16 cellular contexts compared by ENCODE assay signal in genomic region chr7:69439040-69439439, GRCh38.
DNase-seq lines count a peak whose midpoint lies in the region; ATAC-seq and TF ChIP-seq lines count a peak whose summit lies in the region.
"Had no signal": no experiment of that assay in that cellular context is flagged by ENCODE, and none has a peak within 500 bp of the region (broad histone marks: within the 10 kb centered on the region; RNA-seq: fewer than 3 reads in every experiment).

No MANE protein-coding gene starts in this region.

- no peak overlapping the region for H4K91ac ChIP-seq in trophoblast cell (ENCODE audit: low read depth, low read length)

- no peak overlapping the region for H3K27ac Mint-ChIP-seq in GM23338
- H3K27ac Mint-ChIP-seq in nephron = peak overlapping the region; percentile 61 to 79 (median 67)
- H3K27ac Mint-ChIP-seq: CD8-positive, alpha-beta memory T cell had no signal

- H3K4me1 Mint-ChIP-seq in GM23338 (peaks cover 5% of the 10 kb centered on the region; the same call in 1 of the 3 replicates), nephron (peaks cover 21% of the 10 kb centered on the region)

- H3K4ac ChIP-seq in trophoblast cell (ENCODE audit: low read depth, low read length) = no peak overlapping the region

- H3K79me2 ChIP-seq in GM23338 (replicated peaks; ENCODE audit: insufficient read depth) (no peaks in the 10 kb centered on the region), trophoblast cell (ENCODE audit: control insufficient read depth, insufficient read depth, low read length, poor library complexity) (no peaks in the 10 kb centered on the region)

- H3F3A ChIP-seq in GM23338 (replicated peaks; ENCODE audit: low read depth) = no peaks in the 10 kb centered on the region

- H3K36me3 Mint-ChIP-seq in GM23338 (ENCODE audit: low read depth) = no peaks in the 10 kb centered on the region
- no peaks in the 10 kb centered on the region for H3K36me3 Mint-ChIP-seq in nephron (ENCODE audit: low read depth)
- H3K36me3 Mint-ChIP-seq: CD8-positive, alpha-beta memory T cell had no signal

- H2BK120ac ChIP-seq in trophoblast cell (ENCODE audit: insufficient read depth, low read length, poor library complexity) = no peak overlapping the region

- H4K8ac ChIP-seq in trophoblast cell (ENCODE audit: low read depth, low read length) = no peak overlapping the region

- H3K27me3 Mint-ChIP-seq in GM23338 (ENCODE audit: insufficient read depth, low read depth, poor library complexity) (peaks cover 11% of the 10 kb centered on the region), nephron (ENCODE audit: low read depth) (peaks cover 7% of the 10 kb centered on the region)
- H3K27me3 Mint-ChIP-seq: CD8-positive, alpha-beta memory T cell had no signal

- H3K27me3 ChIP-seq in GM23338 (ENCODE audit: insufficient read depth) (no peaks in the 10 kb centered on the region), esophagus muscularis mucosa (peaks cover 0 to 4% (median 0%) of the 10 kb centered on the region in 4 donors), trophoblast cell (ENCODE audit: insufficient read depth, low read length) (no peaks in the 10 kb centered on the region)
- H3K27me3 ChIP-seq: SJSA1 had no signal

- H3K9me3 ChIP-seq in esophagus muscularis mucosa (no peaks in the 10 kb centered on the region), trophoblast cell (ENCODE audit: insufficient read depth, low read depth, low read length) (no peaks in the 10 kb centered on the region)
- H3K9me3 ChIP-seq: SJSA1 had no signal

- ATAC-seq in GM23338 = no peak

- H2BK12ac ChIP-seq in trophoblast cell (ENCODE audit: low read length) = no peak overlapping the region

- H2AK5ac ChIP-seq in trophoblast cell (ENCODE audit: low read length) = no peak overlapping the region

- no peak overlapping the region for H3K23ac ChIP-seq in trophoblast cell (ENCODE audit: low read length)

- H3K36me3 ChIP-seq in GM23338 (ENCODE audit: insufficient read depth) = no peaks in the 10 kb centered on the region
- no peaks in the 10 kb centered on the region for H3K36me3 ChIP-seq in esophagus muscularis mucosa
- no peaks in the 10 kb centered on the region for H3K36me3 ChIP-seq in trophoblast cell (ENCODE audit: control insufficient read depth in 1 of 2, insufficient read depth in 2 of 2, low read length in 2 of 2)
- H3K36me3 ChIP-seq: BLaER1 treated with 17β-estradiol and CSF1 and Interleukin-3, amounts not matched to agents 10 nM and 100 nM; SJSA1 had no signal

- 43% methylated on average over 9 of the region's 9 CpGs for WGBS in esophagus muscularis mucosa
- no CpG with 5 or more reads among the region's 9 CpGs for WGBS in trophoblast cell (ENCODE audit: extremely low coverage, insufficient coverage, insufficient read length)

- H3K14ac ChIP-seq in trophoblast cell (ENCODE audit: low read length) = no peak overlapping the region

- H3K79me1 ChIP-seq in trophoblast cell (ENCODE audit: low read length) = no peaks in the 10 kb centered on the region

- no peak overlapping the region for H3K9ac ChIP-seq in trophoblast cell (ENCODE audit: low read length)
- H3K9ac ChIP-seq: BLaER1 treated with 17β-estradiol and CSF1 and Interleukin-3, amounts not matched to agents 10 nM and 100 nM had no signal

- TF ChIP-seq CTCF in AG10803 (conservative IDR thresholded peaks at IDR 0.05; ENCODE audit: low read length) (no peak), GM23338 (conservative IDR thresholded peaks at IDR 0.05; ENCODE audit: low read depth in 2 of 2) (no peak), esophagus muscularis mucosa (IDR thresholded peaks at IDR 0.05) (no peak), nephron (IDR thresholded peaks at IDR 0.05; ENCODE audit: unreplicated experiment in 3 of 3) (no peak)

- peak; percentile 74 for DNase-seq in AG10803 (ENCODE audit: low read depth)
- no peak for DNase-seq in GM23338 (ENCODE audit: low spot score)
- DNase-seq in esophagus muscularis mucosa (ENCODE audit: extremely low spot score) = no peak
- DNase-seq in trophoblast cell = no peak
- no peak for DNase-seq in activated T-cell treated with anti-CD3 and anti-CD28 coated beads, Interleukin-2, amount 50 U/mL, for 1 hour
- no peak for DNase-seq in 8988T
- DNase-seq: CD8-positive, alpha-beta memory T cell; DMS79; HCEC 1CT; NCI-H1930; NCI-H2171; NCI-H69; OCI-M1 had no signal

- no peak overlapping the region for H3K18ac ChIP-seq in trophoblast cell (ENCODE audit: low read length)

- H2AFZ ChIP-seq in GM23338 (peak overlapping the region; percentile 80; the same call in 1 of the 2 replicates), trophoblast cell (ENCODE audit: insufficient read depth, low read length, poor library complexity) (no peak overlapping the region)

- H3K4me2 ChIP-seq in GM23338 (no peak overlapping the region), trophoblast cell (ENCODE audit: low read length) (no peak overlapping the region)

- no peak for TF ChIP-seq POLR2A in esophagus muscularis mucosa (IDR thresholded peaks at IDR 0.05; ENCODE audit: low read depth)

- no peak for TF ChIP-seq EP300 in esophagus muscularis mucosa (IDR thresholded peaks at IDR 0.05)

- no peaks in the 10 kb centered on the region for H4K20me1 ChIP-seq in GM23338 (replicated peaks; ENCODE audit: insufficient read depth)
- H4K20me1 ChIP-seq: BLaER1 treated with 17β-estradiol and CSF1 and Interleukin-3, amounts not matched to agents 10 nM and 100 nM had no signal

- no peaks in the 10 kb centered on the region for H3K9me3 Mint-ChIP-seq in GM23338
- peaks cover 6% of the 10 kb centered on the region for H3K9me3 Mint-ChIP-seq in nephron

- H3K4me3 ChIP-seq in AG10803 (ENCODE audit: low read length) (no peak overlapping the region), GM23338 (no peak overlapping the region), esophagus muscularis mucosa (peak overlapping the region in 2 of 4 donors; percentile 21 to 22), trophoblast cell (ENCODE audit: low read depth, low read length) (no peak overlapping the region)
- H3K4me3 ChIP-seq: BLaER1 treated with 17β-estradiol and CSF1 and Interleukin-3, amounts not matched to agents 10 nM and 100 nM; SJSA1 had no signal

- intact Hi-C loops in esophagus muscularis mucosa (cut with DNase I) = no loop called here

- H4K12ac ChIP-seq in trophoblast cell (ENCODE audit: low read depth, low read length) = no peak overlapping the region

- H3K4me3 Mint-ChIP-seq in GM23338 = no peak overlapping the region
- no peak overlapping the region for H3K4me3 Mint-ChIP-seq in nephron
- H3K4me3 Mint-ChIP-seq: CD8-positive, alpha-beta memory T cell had no signal

- H2BK5ac ChIP-seq in trophoblast cell (ENCODE audit: low read depth, low read length, poor library complexity) = no peak overlapping the region

- H3K9me2 ChIP-seq in GM23338 (ENCODE audit: insufficient read depth) = no peaks in the 10 kb centered on the region

- H3K4me1 ChIP-seq in GM23338 (ENCODE audit: insufficient read depth) (no peaks in the 10 kb centered on the region), esophagus muscularis mucosa (peaks cover 0 to 34% (median 32%) of the 10 kb centered on the region in 4 donors), trophoblast cell (ENCODE audit: control insufficient read depth in 1 of 2, insufficient read depth in 2 of 2, low read length in 2 of 2) (peaks cover 0 to 2% of the 10 kb centered on the region in 2 experiments)
- H3K4me1 ChIP-seq: SJSA1 had no signal

- H3K27ac ChIP-seq in GM23338 (ENCODE audit: low read depth) (no peak overlapping the region), esophagus muscularis mucosa (replicated peaks in 1 of 4) (peak overlapping the region; percentile 27 to 74 (median 67)), trophoblast cell (ENCODE audit: low read depth, low read length) (no peak overlapping the region)
- H3K27ac ChIP-seq: BLaER1 treated with 17β-estradiol and CSF1 and Interleukin-3, amounts not matched to agents 10 nM and 100 nM; SJSA1 had no signal

TF ChIP-seq in GM23338, 12 proteins besides CTCF, POLR2A, EP300 and RAD21 (continues in another document):
- TF ChIP-seq NANOG (IDR thresholded peaks at IDR 0.05; ENCODE audit: borderline replicate concordance) = no peak
- no peak for TF ChIP-seq EZH2phosphoT487 (IDR thresholded peaks at IDR 0.05; ENCODE audit: unreplicated experiment)
- no peak for TF ChIP-seq ZNF331 (CRISPR knock-in tag; IDR thresholded peaks at IDR 0.05; ENCODE audit: low read depth)

Comparison
In these comparisons a context has a peak if more than half of its experiments do, and no peak if none do; other contexts are left out.
1. H3K27ac ChIP-seq: peak in esophagus muscularis mucosa (4 of 4); none in GM23338 (single experiment) and trophoblast cell (single experiment).